Comparison of ENCODE assay signal across 18 cellular contexts in genomic region chrX:13162772-13163171, GRCh38.
DNase-seq lines count a peak whose midpoint lies in the region; ATAC-seq, FAIRE-seq and TF ChIP-seq lines count a peak whose summit lies in the region.
"Had no signal": no experiment of that assay in that cellular context is flagged by ENCODE, and none has a peak within 500 bp of the region (broad histone marks: within the 10 kb centered on the region; RNA-seq: fewer than 3 reads in every experiment).

No MANE protein-coding gene starts in this region.

- FAIRE-seq in GM12892 (lab: Jason Lieb, UNC): peak; percentile 36
- FAIRE-seq in small intestine (lab: Jason Lieb, UNC): no peak
- FAIRE-seq: GM12891, GM18507 had no signal

- no peaks in the 10 kb centered on the region for H3K27me3 ChIP-seq in small intestine (ENCODE audit: control insufficient read depth in 2 of 2, insufficient read depth in 2 of 2, low read length in 2 of 2)

- no peak overlapping the region for H3K4me3 ChIP-seq in mucosa of descending colon
- no peak overlapping the region for H3K4me3 ChIP-seq in small intestine (ENCODE audit: low read depth in 1 of 2, low read length in 2 of 2)
- H3K4me3 ChIP-seq: BLaER1 treated with 17β-estradiol and CSF1 and Interleukin-3, amounts not matched to agents 10 nM and 100 nM; GM23248; HAP-1 had no signal

- H3K9me3 Mint-ChIP-seq in brain: peaks cover 0 to 3% (median 0%) of the 10 kb centered on the region in 5 experiments
- H3K9me3 Mint-ChIP-seq: CD8-positive, alpha-beta T cell had no signal

- H3K9me3 ChIP-seq in mucosa of descending colon: no peaks in the 10 kb centered on the region
- H3K9me3 ChIP-seq in small intestine (ENCODE audit: control insufficient read depth, low read depth): no peaks in the 10 kb centered on the region
- H3K9me3 ChIP-seq: HAP-1 had no signal

- H3K4me1 Mint-ChIP-seq in brain: peaks cover 91% of the 10 kb centered on the region

- peaks cover 2% of the 10 kb centered on the region for H3K4me1 ChIP-seq in mucosa of descending colon (ENCODE audit: low read depth)
- peaks cover 2 to 7% of the 10 kb centered on the region in 2 donors for H3K4me1 ChIP-seq in small intestine (ENCODE audit: control insufficient read depth in 2 of 2, insufficient read depth in 1 of 2, low read depth in 1 of 2, low read length in 1 of 2)

- H3K4me3 Mint-ChIP-seq in brain: peak overlapping the region in 1 of 5 experiments; percentile 11
- H3K4me3 Mint-ChIP-seq: B cell; CD8-positive, alpha-beta T cell had no signal

- peaks cover 3% of the 10 kb centered on the region for H3K27me3 Mint-ChIP-seq in brain
- H3K27me3 Mint-ChIP-seq: B cell had no signal

- no peak for DNase-seq in GM12892 (ENCODE audit: insufficient read length)
- DNase-seq in mucosa of descending colon: no peak
- DNase-seq in small intestine: peak; percentile 62
- no peak for DNase-seq in T-helper 9 cell
- no peak for DNase-seq in NCI-H82 treated with DMSO at 0.1 percent for 48 hours (lab: John Stamatoyannopoulos, UW; ENCODE audit: unreplicated experiment)
- no peak for DNase-seq in cardiac septum (ENCODE audit: low spot score)
- DNase-seq: CD8-positive, alpha-beta T cell; DMS 273 treated with DMSO at 0.1 percent for 48 hours; DMS53; DND-41; EL; GM23248 had no signal

- no peak for TF ChIP-seq CTCF in brain (conservative IDR thresholded peaks at IDR 0.05)
- no peak for TF ChIP-seq CTCF in mucosa of descending colon (IDR thresholded peaks at IDR 0.05)

- no peak for TF ChIP-seq POLR2A in GM12892 (IDR thresholded peaks at IDR 0.05; ENCODE audit: low read depth, low read length)

- H3K36me3 ChIP-seq in mucosa of descending colon (ENCODE audit: low read depth) (no peaks in the 10 kb centered on the region), small intestine (ENCODE audit: control insufficient read depth in 2 of 2, insufficient read depth in 2 of 2, low read length in 2 of 2) (no peaks in the 10 kb centered on the region)
- H3K36me3 ChIP-seq: BLaER1 treated with 17β-estradiol and CSF1 and Interleukin-3, amounts not matched to agents 10 nM and 100 nM; HAP-1 had no signal

- ATAC-seq in mucosa of descending colon: peak; percentile 10
- ATAC-seq: CD8-positive, alpha-beta T cell had no signal

- H3K27ac ChIP-seq in small intestine (ENCODE audit: low read depth in 1 of 2, low read length in 1 of 2): peak overlapping the region in 1 of 2 donors; percentile 31
- H3K27ac ChIP-seq: BLaER1 treated with 17β-estradiol and CSF1 and Interleukin-3, amounts not matched to agents 10 nM and 100 nM; GM23248 had no signal

- H3K27ac Mint-ChIP-seq in brain: peak overlapping the region in 4 of 5 experiments; percentile 56 to 90 (median 81)
- H3K27ac Mint-ChIP-seq: B cell; CD8-positive, alpha-beta T cell had no signal

- intact Hi-C loops in mucosa of descending colon (cut with DNase I, micrococcal nuclease) (no loop called here), cardiac septum (cut with DNase I) (loop anchor here (5.0 to 10.0 kb wide), 4 partner anchors 40 to 322 kb away; partner anchors contain the start of gene TMSB4X)

- no peaks in the 10 kb centered on the region for H3K36me3 Mint-ChIP-seq in brain
- H3K36me3 Mint-ChIP-seq: CD8-positive, alpha-beta T cell had no signal

- 65 to 82% (median 73%) methylated on average over 3 of the region's 3 CpGs for WGBS in small intestine, 3 donors
